Comparison of ENCODE assay signal across 25 cellular contexts in genomic region chrX:118554511-118554910, GRCh38. TPM values are rescaled to one million over a fixed set of nuclear protein-coding genes. Genes with fewer than 3 reads are reported as not detected.
DNase-seq lines count a peak whose midpoint lies in the region; ATAC-seq, FAIRE-seq and TF ChIP-seq lines count a peak whose summit lies in the region.
"Had no signal": no experiment of that assay in that cellular context is flagged by ENCODE, and none has a peak within 500 bp of the region (broad histone marks: within the 10 kb centered on the region; RNA-seq: fewer than 3 reads in every experiment).

No MANE protein-coding gene starts in this region.

- no peaks in the 10 kb centered on the region for H3K36me3 ChIP-seq in mammary epithelial cell (ENCODE audit: insufficient read depth, low read length)
- H3K36me3 ChIP-seq: MG63, thyroid gland had no signal

- no peak overlapping the region for H3K27ac Mint-ChIP-seq in MCF 10A (ENCODE audit: low read depth, unreplicated experiment)
- peak overlapping the region; percentile 55 to 72 for H3K27ac Mint-ChIP-seq in effector memory CD8-positive, alpha-beta T cell
- H3K27ac Mint-ChIP-seq in stimulated activated naive CD8-positive, alpha-beta T cell treated with anti-CD3 and anti-CD28 coated beads, Interleukin-15, amount 100 ng/mL, for 72 hours, result no peak overlapping the region

- H3K4me1 Mint-ChIP-seq in MCF 10A (ENCODE audit: insufficient read depth, unreplicated experiment), result peaks cover 6% of the 10 kb centered on the region
- peaks cover 3 to 10% of the 10 kb centered on the region in 2 donors for H3K4me1 Mint-ChIP-seq in effector memory CD8-positive, alpha-beta T cell (ENCODE audit: low read depth in 2 of 2)
- peaks cover 34% of the 10 kb centered on the region for H3K4me1 Mint-ChIP-seq in stimulated activated naive CD8-positive, alpha-beta T cell treated with anti-CD3 and anti-CD28 coated beads, Interleukin-15, amount 100 ng/mL, for 72 hours

- no peaks in the 10 kb centered on the region for H3K36me3 Mint-ChIP-seq in MCF 10A (ENCODE audit: insufficient read depth, unreplicated experiment)
- peaks cover 53% of the 10 kb centered on the region for H3K36me3 Mint-ChIP-seq in effector memory CD8-positive, alpha-beta T cell (ENCODE audit: insufficient read depth)

- H3K4me3 ChIP-seq in mammary epithelial cell (replicated peaks in 1 of 3; ENCODE audit: insufficient read depth in 1 of 3, low read depth in 2 of 3, low read length in 3 of 3), result no peak overlapping the region
- H3K4me3 ChIP-seq: ascending aorta, MG63, SK-N-MC, thyroid gland had no signal

- 88% methylated on average over 2 of the region's 2 CpGs for WGBS in mammary epithelial cell (ENCODE audit: low coverage, missing lambda C conversion rate)

- POLR2A ChIA-PET in MCF 10A (lab: Yijun Ruan, JAX), result interaction anchor here (1.0 kb wide), 1 partner anchor 11 kb away, joined by 3 read pairs; no protein-coding TSS in a partner anchor
- POLR2A ChIA-PET in RWPE1 (lab: Yijun Ruan, JAX; ENCODE audit: low non-redundant PET), result no interaction called here

- no peak for ATAC-seq in effector memory CD8-positive, alpha-beta T cell (replicated peaks)
- ATAC-seq in stimulated activated naive CD8-positive, alpha-beta T cell treated with anti-CD3 and anti-CD28 coated beads, Interleukin-15, amount 100 ng/mL, for 72 hours, result peak; percentile 88
- ATAC-seq in GM18909 (IDR thresholded peaks at IDR 0.05; ENCODE audit: poor library complexity, unreplicated experiment), result no peak
- ATAC-seq: left lobe of liver had no signal

- peaks cover 24% of the 10 kb centered on the region for H3K4me1 ChIP-seq in mammary epithelial cell (ENCODE audit: insufficient read depth, low read length)
- H3K4me1 ChIP-seq: ascending aorta had no signal

- H3K4me3 Mint-ChIP-seq in MCF 10A (ENCODE audit: unreplicated experiment), result no peak overlapping the region
- no peak overlapping the region for H3K4me3 Mint-ChIP-seq in effector memory CD8-positive, alpha-beta T cell
- H3K4me3 Mint-ChIP-seq in stimulated activated naive CD8-positive, alpha-beta T cell treated with anti-CD3 and anti-CD28 coated beads, Interleukin-15, amount 100 ng/mL, for 72 hours, result no peak overlapping the region
- H3K4me3 Mint-ChIP-seq: CD4-positive, alpha-beta memory T cell had no signal

- no peak overlapping the region for H2AFZ ChIP-seq in mammary epithelial cell (ENCODE audit: low read depth, low read length)

- no peaks in the 10 kb centered on the region for H3K79me2 ChIP-seq in mammary epithelial cell (ENCODE audit: insufficient read depth, low read length)

- CTCF ChIA-PET in MCF 10A (lab: Yijun Ruan, JAX), result interaction anchor here (0.6 to 0.9 kb wide), 2 partner anchors 36 to 230 kb away, joined by 4 read pairs; no protein-coding TSS in a partner anchor
- CTCF ChIA-PET in mammary epithelial cell (lab: Charles Lee; ENCODE audit: low non-redundant PET), result no interaction called here
- CTCF ChIA-PET in RWPE1 (lab: Yijun Ruan, JAX), result no interaction called here

- intact Hi-C loops in MCF 10A (cut with micrococcal nuclease) (loop anchor here (5.0 kb wide), 1 partner anchor 57 kb away; the partner anchor contains the start of gene DOCK11), mammary epithelial cell (cut with micrococcal nuclease) (no loop called here)

- peaks cover 2% of the 10 kb centered on the region for H3K9me3 ChIP-seq in mammary epithelial cell (replicated peaks; ENCODE audit: insufficient read depth, low read length)
- H3K9me3 ChIP-seq: ascending aorta, MG63, thyroid gland had no signal

- H3K9ac ChIP-seq in mammary epithelial cell (ENCODE audit: insufficient read depth, low read length), result no peak overlapping the region

- H3K27me3 Mint-ChIP-seq in MCF 10A (ENCODE audit: insufficient read depth, unreplicated experiment), result peaks cover 15% of the 10 kb centered on the region
- no peaks in the 10 kb centered on the region for H3K27me3 Mint-ChIP-seq in effector memory CD8-positive, alpha-beta T cell
- H3K27me3 Mint-ChIP-seq in stimulated activated naive CD8-positive, alpha-beta T cell treated with anti-CD3 and anti-CD28 coated beads, Interleukin-15, amount 100 ng/mL, for 72 hours, result no peaks in the 10 kb centered on the region
- H3K27me3 Mint-ChIP-seq: CD4-positive, alpha-beta memory T cell had no signal

- no peaks in the 10 kb centered on the region for H4K20me1 ChIP-seq in mammary epithelial cell (ENCODE audit: insufficient read depth, low read length)

- no peak overlapping the region for H3K4me2 ChIP-seq in mammary epithelial cell (ENCODE audit: insufficient read depth, low read depth, low read length)

- BruUV-seq in MCF 10A (replicated peaks; lab: Mats Ljungman, UMichigan) (no TSS peak), mammary epithelial cell (replicated peaks; lab: Mats Ljungman, UMichigan) (no TSS peak)

- H3K27me3 ChIP-seq in mammary epithelial cell (ENCODE audit: insufficient read depth, low read length), result no peaks in the 10 kb centered on the region
- H3K27me3 ChIP-seq: ascending aorta, MG63, thyroid gland had no signal

- H3K27ac ChIP-seq in mammary epithelial cell (ENCODE audit: insufficient read depth, low read depth, low read length) (no peak overlapping the region), RWPE1 (peak overlapping the region; percentile 45)
- H3K27ac ChIP-seq: ascending aorta, SK-N-MC, thyroid gland had no signal

- TF ChIP-seq CTCF in MCF 10A (IDR thresholded peaks at IDR 0.05; ENCODE audit: unreplicated experiment), result no peak
- no peak for TF ChIP-seq CTCF in mammary epithelial cell (conservative IDR thresholded peaks at IDR 0.05 in 1 of 2, IDR thresholded peaks at IDR 0.05 in 1 of 2; ENCODE audit: extremely low read depth in 1 of 2, insufficient read depth in 1 of 2, low read depth in 1 of 2, low read length in 2 of 2)
- TF ChIP-seq CTCF in RWPE1 (conservative IDR thresholded peaks at IDR 0.05; ENCODE audit: low read depth), result no peak
- no peak for TF ChIP-seq CTCF in D721Med (IDR thresholded peaks at IDR 0.05; ENCODE audit: insufficient read depth, missing control alignments)

- in situ Hi-C loops in mammary epithelial cell (cut with MboI; ENCODE audit: low sequenced_read_pairs in 2 of 2), result no loop called here

- DNase-seq in MCF 10A (ENCODE audit: unreplicated experiment) (peak; percentile 28), mammary epithelial cell (no peak), RWPE1 (ENCODE audit: low spot score) (no peak), D721Med (ENCODE audit: insufficient read length, low spot score) (no peak)
- DNase-seq in effector memory CD8-positive, alpha-beta T cell, result no peak
- peak in 1 of 2 donors; percentile 31 for DNase-seq in stimulated activated naive CD8-positive, alpha-beta T cell treated with anti-CD3 and anti-CD28 coated beads, Interleukin-15, amount 100 ng/mL, for 72 hours
- DNase-seq: activated effector memory CD4-positive, alpha-beta T cell treated with anti-CD3 and anti-CD28 coated beads, Interleukin-2, amount 50 U/mL, for 16 hours; CD4-positive, alpha-beta memory T cell; central memory CD4-positive, alpha-beta T cell; DMS53; GF-D8; head of caudate nucleus; MG63; midbrain; NCI-H146; NCI-H2171; NCI-H524 treated with DMSO at 0.1 percent for 48 hours; RPMI8226; stimulated activated naive CD4-positive, alpha-beta T cell; thyroid gland had no signal

- H3K9me3 Mint-ChIP-seq in MCF 10A (ENCODE audit: unreplicated experiment), result no peaks in the 10 kb centered on the region
- H3K9me3 Mint-ChIP-seq in effector memory CD8-positive, alpha-beta T cell, result no peaks in the 10 kb centered on the region
- H3K9me3 Mint-ChIP-seq in stimulated activated naive CD8-positive, alpha-beta T cell treated with anti-CD3 and anti-CD28 coated beads, Interleukin-15, amount 100 ng/mL, for 72 hours, result no peaks in the 10 kb centered on the region
- H3K9me3 Mint-ChIP-seq: CD4-positive, alpha-beta memory T cell had no signal

- FAIRE-seq in D721Med (lab: Jason Lieb, UNC), result no peak
- FAIRE-seq: H54 had no signal

- dilution Hi-C loops in mammary epithelial cell (cut with HindIII; ENCODE audit: low sequenced_read_pairs), result no loop called here

RNA-seq across cellular contexts. Expression of gene DOCK11, which starts 58.9 kb away (rescaled TPM):
- total RNA-seq in MCF 10A (2022) (1.9 and 3.1 TPM in 2 replicates), mammary epithelial cell (1 to 10 TPM; 1.3 to 4.4 TPM)
- polyA plus RNA-seq in mammary epithelial cell, result 2.2 TPM
- polyA minus RNA-seq in mammary epithelial cell, result 1.2 TPM

Comparison
In these comparisons a context has a peak if more than half of its experiments do, and no peak if none do; other contexts are left out.
1. H3K27ac Mint-ChIP-seq: peak in effector memory CD8-positive, alpha-beta T cell (2 of 2); none in MCF 10A (single experiment) and stimulated activated naive CD8-positive, alpha-beta T cell treated with anti-CD3 and anti-CD28 coated beads, Interleukin-15, amount 100 ng/mL, for 72 hours (0 of 2).